ENCODE assay signal across 8 cellular contexts in the genomic region with DNA sequence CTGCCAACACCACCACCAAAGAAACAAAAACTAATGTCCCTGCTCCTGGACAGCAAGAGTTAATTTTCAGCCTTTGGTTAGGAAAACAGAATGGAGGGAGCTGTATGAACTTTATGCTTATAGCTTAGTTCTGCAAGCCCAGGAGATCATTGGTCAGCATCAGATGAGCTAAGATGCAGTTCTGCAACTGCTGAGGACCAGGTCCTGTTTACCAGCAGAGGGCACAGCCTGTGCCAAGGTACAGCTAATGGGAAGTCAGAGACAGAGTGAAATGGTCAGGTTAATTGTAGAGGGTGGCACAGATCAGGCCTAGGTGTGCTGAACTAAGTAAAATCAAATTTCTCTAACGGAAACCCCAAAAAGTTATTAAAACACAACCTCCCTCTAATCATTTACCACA.
DNase-seq lines count a peak whose midpoint lies in the region; ATAC-seq and TF ChIP-seq lines count a peak whose summit lies in the region.
"Had no signal": no experiment of that assay in that cellular context is flagged by ENCODE, and none has a peak within 500 bp of the region (broad histone marks: within the 10 kb centered on the region; RNA-seq: fewer than 3 reads in every experiment).

No MANE protein-coding gene starts in this region.

- H3K4me3 Mint-ChIP-seq in progenitor cell of endocrine pancreas (ENCODE audit: low read depth) = peak overlapping the region; percentile 11

- H3K4me3 ChIP-seq in coronary artery = no peak overlapping the region

- H3K9me3 Mint-ChIP-seq in progenitor cell of endocrine pancreas (ENCODE audit: low read depth) = peaks cover 4% of the 10 kb centered on the region

- H3K27ac ChIP-seq in coronary artery = peak overlapping the region; percentile 33 to 56

- peak; percentile 67 for ATAC-seq in GM18907 (IDR thresholded peaks at IDR 0.05; ENCODE audit: unreplicated experiment)
- no peak for ATAC-seq in HG03196 (IDR thresholded peaks at IDR 0.05; ENCODE audit: unreplicated experiment)

- peak overlapping the region; percentile 80 for H3K27ac Mint-ChIP-seq in progenitor cell of endocrine pancreas

- H3K4me1 Mint-ChIP-seq in progenitor cell of endocrine pancreas (ENCODE audit: low read depth) = peaks cover 24% of the 10 kb centered on the region

- DNase-seq in HT-29 (ENCODE audit: low spot score) = peak; percentile 57
- DNase-seq in coronary artery (ENCODE audit: low spot score) = no peak
- DNase-seq in progenitor cell of endocrine pancreas (ENCODE audit: low spot score, unreplicated experiment) = no peak
- DNase-seq in cortex of kidney (lab: John Stamatoyannopoulos, UW) = no peak
- no peak for DNase-seq in NCI-H187 (lab: John Stamatoyannopoulos, UW)
- DNase-seq: stimulated activated CD4-positive, alpha-beta T cell treated with anti-CD3 and anti-CD28 coated beads, Interleukin-2, amount 100 ng/mL, for 24 hours had no signal

- peaks cover 6% of the 10 kb centered on the region for H3K36me3 Mint-ChIP-seq in progenitor cell of endocrine pancreas (ENCODE audit: insufficient read depth)

- TF ChIP-seq CTCF in coronary artery (IDR thresholded peaks at IDR 0.05) (peak; percentile 32), progenitor cell of endocrine pancreas (IDR thresholded peaks at IDR 0.05; ENCODE audit: unreplicated experiment) (peak; percentile 9)

- no peaks in the 10 kb centered on the region for H3K27me3 Mint-ChIP-seq in progenitor cell of endocrine pancreas
